Comparison of ENCODE assay signal across 18 cellular contexts in genomic region chr5:74555991-74556390, GRCh38.
DNase-seq lines count a peak whose midpoint lies in the region; ATAC-seq and TF ChIP-seq lines count a peak whose summit lies in the region.
"Had no signal": no experiment of that assay in that cellular context is flagged by ENCODE, and none has a peak within 500 bp of the region (broad histone marks: within the 10 kb centered on the region; RNA-seq: fewer than 3 reads in every experiment).

No MANE protein-coding gene starts in this region.

- TF ChIP-seq RAD21 in SK-N-SH (IDR thresholded peaks at IDR 0.05; ENCODE audit: low read length) = no peak

- POLR2A ChIA-PET in SK-N-SH (lab: Yijun Ruan, JAX) = no interaction called here
- POLR2A ChIA-PET in WTC11 (lab: Charles Lee) = no interaction called here

- CTCF ChIA-PET in SK-N-SH (lab: Yijun Ruan, JAX) = interaction anchor here (1.2 kb wide), 1 partner anchor 11 kb away, joined by 3 read pairs; no protein-coding TSS in a partner anchor
- CTCF ChIA-PET in WTC11 (lab: Charles Lee) = no interaction called here

- TF ChIP-seq CTCF in SK-N-SH (IDR thresholded peaks at IDR 0.05) (no peak), WTC11 (IDR thresholded peaks at IDR 0.05) (no peak)

- peak overlapping the region in 1 of 2 experiments; percentile 88; a peak in 1 of 4 replicates for H3K27ac ChIP-seq in SK-N-SH (ENCODE audit: low read depth in 2 of 2, low read length in 1 of 2)
- H3K27ac ChIP-seq: A549, KMS-11 had no signal

- H3K27me3 Mint-ChIP-seq in WTC11 (ENCODE audit: low read depth) = peaks cover 13% of the 10 kb centered on the region

- H3K4me3 ChIP-seq in SK-N-SH (ENCODE audit: low read depth in 2 of 2, low read length in 1 of 2) = no peak overlapping the region
- H3K4me3 ChIP-seq: A549 had no signal

- H3K4me1 Mint-ChIP-seq in WTC11 = peaks cover 22% of the 10 kb centered on the region

- WGBS in SK-N-SH (ENCODE audit: low lambda C conversion rate) = 55% methylated on average over 3 of the region's 3 CpGs

- H3K9me3 ChIP-seq in SK-N-SH = no peaks in the 10 kb centered on the region
- H3K9me3 ChIP-seq: A549 had no signal

- TF ChIP-seq EP300 in SK-N-SH (IDR thresholded peaks at IDR 0.05; ENCODE audit: borderline replicate concordance in 1 of 2, low read depth in 1 of 2, low read length in 1 of 2) = no peak

- no peaks in the 10 kb centered on the region for H3F3A ChIP-seq in SK-N-SH (replicated peaks; ENCODE audit: insufficient read depth)

- DNase-seq in SK-N-SH = peak; percentile 21
- DNase-seq in WTC11 (ENCODE audit: low spot score) = no peak
- DNase-seq in islet precursor cell = peak; percentile 86
- peak; percentile 53 for DNase-seq in retina
- DNase-seq: Calu3, MM.1S, NCI-H1105 treated with DMSO at 0.1 percent for 48 hours, NCI-H446, NCI-H774, SIG-M5, SW 1271 had no signal

- H3K9me3 Mint-ChIP-seq in WTC11 = peaks cover 7% of the 10 kb centered on the region; the same call in 1 of the 2 replicates
- H3K9me3 Mint-ChIP-seq: HFFc6 had no signal

- no peaks in the 10 kb centered on the region for H3K9me2 ChIP-seq in SK-N-SH

- H3K36me3 Mint-ChIP-seq in WTC11 = no peaks in the 10 kb centered on the region

- H3K4me3 Mint-ChIP-seq in WTC11 = no peak overlapping the region
- H3K4me3 Mint-ChIP-seq: HFFc6 had no signal

- H3K27ac Mint-ChIP-seq in WTC11 = no peak overlapping the region
- H3K27ac Mint-ChIP-seq: HFFc6 had no signal

- H3K36me3 ChIP-seq in SK-N-SH (replicated peaks in 1 of 2; ENCODE audit: control insufficient read depth in 1 of 2, insufficient read depth in 2 of 2, low read length in 1 of 2) = no peaks in the 10 kb centered on the region

- no peaks in the 10 kb centered on the region for H3K79me2 ChIP-seq in SK-N-SH (ENCODE audit: insufficient read depth)

- no peak overlapping the region for H2AFZ ChIP-seq in SK-N-SH (ENCODE audit: low read depth)

- H3K9ac ChIP-seq in SK-N-SH = no peak overlapping the region
- H3K9ac ChIP-seq: KMS-11 had no signal

- H3K27me3 ChIP-seq in SK-N-SH (ENCODE audit: insufficient read depth) = no peaks in the 10 kb centered on the region

- no peak overlapping the region for H3K4me2 ChIP-seq in SK-N-SH
- H3K4me2 ChIP-seq: A549, KMS-11 had no signal

- H4K20me1 ChIP-seq in SK-N-SH (ENCODE audit: insufficient read depth) = no peaks in the 10 kb centered on the region

- no peak for ATAC-seq in SK-N-SH treated with all-trans-retinoic acid at 6 μM for 48 hours
- peak; percentile 80 for ATAC-seq in WTC11
- no peak for ATAC-seq in HG02840 (IDR thresholded peaks at IDR 0.05; ENCODE audit: low FRiP score, unreplicated experiment)
- ATAC-seq in GM21825 (IDR thresholded peaks at IDR 0.05; ENCODE audit: unreplicated experiment) = no peak
- ATAC-seq in GM18511 (IDR thresholded peaks at IDR 0.05; ENCODE audit: unreplicated experiment) = no peak
- ATAC-seq: A549 had no signal

- H3K4me1 ChIP-seq in SK-N-SH (ENCODE audit: control insufficient read depth in 1 of 2, insufficient read depth in 2 of 2, low read depth in 1 of 2, low read length in 1 of 2) = peaks cover 21% of the 10 kb centered on the region in 2 experiments; a peak in 3 of 4 replicates
- H3K4me1 ChIP-seq: A549 had no signal

TF ChIP-seq in SK-N-SH, 30 proteins besides CTCF, POLR2A, EP300 and RAD21:
- peak; percentile 56; the same call in 1 of the 2 replicates for TF ChIP-seq GATA2 (CRISPR knock-in tag; IDR thresholded peaks at IDR 0.05)
- TF ChIP-seq FOXM1 (IDR thresholded peaks at IDR 0.05; ENCODE audit: low read depth) = no peak
- TF ChIP-seq MXI1 (IDR thresholded peaks at IDR 0.05; ENCODE audit: low read depth, low read length) = no peak
- no peak for TF ChIP-seq PBX3 (IDR thresholded peaks at IDR 0.05)

TF ChIP-seq in SK-N-SH treated with all-trans-retinoic acid at 6 μM for 48 hours, 23 proteins besides CTCF, POLR2A, EP300 and RAD21:
- TF ChIP-seq PPARA (CRISPR knock-in tag; IDR thresholded peaks at IDR 0.05; ENCODE audit: borderline replicate concordance) (no peak), ZC3H10 (CRISPR knock-in tag; IDR thresholded peaks at IDR 0.05) (no peak)

TF ChIP-seq in WTC11, 78 proteins besides CTCF, POLR2A, EP300 and RAD21:
- TF ChIP-seq ZSCAN18 (CRISPR knock-in tag; IDR thresholded peaks at IDR 0.05) (no peak), ZNF423 (CRISPR knock-in tag; IDR thresholded peaks at IDR 0.05) (peak; percentile 12; the same call in 1 of the 2 replicates)
